Comparison of ENCODE assay signal across 1 cellular context in the genomic region with DNA sequence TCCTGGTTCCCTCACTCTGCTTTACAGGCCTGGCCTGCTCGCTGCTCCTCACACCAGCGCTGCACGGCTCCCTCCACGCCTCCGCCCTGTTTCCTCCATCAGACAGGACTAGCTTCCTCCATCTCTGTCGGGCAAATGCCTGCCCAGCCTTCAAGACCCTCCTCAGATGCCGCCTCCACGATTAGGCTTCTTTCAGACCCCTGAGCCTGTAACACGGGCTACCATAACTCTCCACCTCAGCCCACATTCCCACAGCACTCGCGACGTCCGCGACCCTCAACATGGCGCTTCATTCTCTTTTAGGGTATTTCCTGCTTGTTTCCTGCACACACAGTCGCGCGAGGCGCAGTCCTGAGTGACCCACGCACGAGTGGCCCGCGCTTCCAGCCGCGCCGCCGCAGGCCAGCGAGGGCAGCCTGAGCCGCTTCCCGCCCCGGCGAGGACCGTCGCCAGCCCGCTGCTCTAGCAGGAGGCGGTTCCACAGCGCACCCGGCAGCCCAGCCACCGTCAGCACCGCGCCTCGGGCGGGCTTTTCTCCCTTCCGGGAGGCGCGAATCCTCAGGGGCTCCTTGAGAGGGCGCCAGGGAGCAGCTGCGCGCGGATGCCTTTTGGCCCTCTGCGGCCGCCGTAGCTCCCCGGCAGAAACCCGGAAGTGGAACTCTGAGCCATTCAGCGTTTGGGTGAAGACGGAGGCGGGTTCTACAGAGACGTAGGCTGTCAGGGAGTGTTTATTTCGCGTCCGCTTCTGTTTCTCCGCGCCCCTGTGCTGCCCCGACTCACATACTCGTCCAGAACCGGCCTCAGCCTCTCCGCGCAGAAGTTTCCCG.
TF ChIP-seq lines count a peak whose summit lies in the region.

Gene FRG1, plus strand, starts transcription at position 695 of the 827 bp plus-strand sequence. CDS start 138 bp downstream, outside the sequence.

TF ChIP-seq in K562, 482 proteins besides CTCF, POLR2A, EP300 and RAD21 (continued from another document and continues in another):
- TF ChIP-seq, protein P1, sequence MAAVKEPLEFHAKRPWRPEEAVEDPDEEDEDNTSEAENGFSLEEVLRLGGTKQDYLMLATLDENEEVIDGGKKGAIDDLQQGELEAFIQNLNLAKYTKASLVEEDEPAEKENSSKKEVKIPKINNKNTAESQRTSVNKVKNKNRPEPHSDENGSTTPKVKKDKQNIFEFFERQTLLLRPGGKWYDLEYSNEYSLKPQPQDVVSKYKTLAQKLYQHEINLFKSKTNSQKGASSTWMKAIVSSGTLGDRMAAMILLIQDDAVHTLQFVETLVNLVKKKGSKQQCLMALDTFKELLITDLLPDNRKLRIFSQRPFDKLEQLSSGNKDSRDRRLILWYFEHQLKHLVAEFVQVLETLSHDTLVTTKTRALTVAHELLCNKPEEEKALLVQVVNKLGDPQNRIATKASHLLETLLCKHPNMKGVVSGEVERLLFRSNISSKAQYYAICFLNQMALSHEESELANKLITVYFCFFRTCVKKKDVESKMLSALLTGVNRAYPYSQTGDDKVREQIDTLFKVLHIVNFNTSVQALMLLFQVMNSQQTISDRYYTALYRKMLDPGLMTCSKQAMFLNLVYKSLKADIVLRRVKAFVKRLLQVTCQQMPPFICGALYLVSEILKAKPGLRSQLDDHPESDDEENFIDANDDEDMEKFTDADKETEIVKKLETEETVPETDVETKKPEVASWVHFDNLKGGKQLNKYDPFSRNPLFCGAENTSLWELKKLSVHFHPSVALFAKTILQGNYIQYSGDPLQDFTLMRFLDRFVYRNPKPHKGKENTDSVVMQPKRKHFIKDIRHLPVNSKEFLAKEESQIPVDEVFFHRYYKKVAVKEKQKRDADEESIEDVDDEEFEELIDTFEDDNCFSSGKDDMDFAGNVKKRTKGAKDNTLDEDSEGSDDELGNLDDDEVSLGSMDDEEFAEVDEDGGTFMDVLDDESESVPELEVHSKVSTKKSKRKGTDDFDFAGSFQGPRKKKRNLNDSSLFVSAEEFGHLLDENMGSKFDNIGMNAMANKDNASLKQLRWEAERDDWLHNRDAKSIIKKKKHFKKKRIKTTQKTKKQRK (IDR thresholded peaks at IDR 0.05; ENCODE audit: borderline replicate concordance, low read depth, low read length) = no peak
- TF ChIP-seq TFAP4 (CRISPR knock-in tag; IDR thresholded peaks at IDR 0.05; ENCODE audit: borderline replicate concordance) (peak; percentile 80), CBFA2T3 (IDR thresholded peaks at IDR 0.05) (no peak), CBX8 (IDR thresholded peaks at IDR 0.05; ENCODE audit: borderline replicate concordance, extremely low read depth, low read depth, low read length, poor library complexity, severe bottlenecking) (no peak), RNF2 (IDR thresholded peaks at IDR 0.05) (peak; percentile 81), ZNF707 (CRISPR knock-in tag; conservative IDR thresholded peaks at IDR 0.05) (no peak), EHMT2 (IDR thresholded peaks at IDR 0.05) (no peak), MCM2 (IDR thresholded peaks at IDR 0.05; ENCODE audit: low read depth) (no peak), SNIP1 (IDR thresholded peaks at IDR 0.05; ENCODE audit: low read depth) (no peak), JUND (IDR thresholded peaks at IDR 0.05; ENCODE audit: borderline replicate concordance, low read depth, low read length) (peak; percentile 68), JUND (tag; IDR thresholded peaks at IDR 0.05; ENCODE audit: borderline replicate concordance, low read depth, low read length) (peak; percentile 52; the same call in 1 of the 3 replicates), E2F3 (CRISPR knock-in tag; IDR thresholded peaks at IDR 0.05) (peak; percentile 96), PHTF2 (CRISPR knock-in tag; IDR thresholded peaks at IDR 0.05) (no peak), ZKSCAN8 (CRISPR knock-in tag; IDR thresholded peaks at IDR 0.05) (no peak), DPF2 (IDR thresholded peaks at IDR 0.05) (no peak), THAP7 (CRISPR knock-in tag; IDR thresholded peaks at IDR 0.05) (no peak), NFATC3 (IDR thresholded peaks at IDR 0.05) (no peak), ZNF445 (CRISPR knock-in tag; IDR thresholded peaks at IDR 0.05; ENCODE audit: low read depth) (no peak), CEBPB (tag; IDR thresholded peaks at IDR 0.05) (no peak), L3MBTL2 (IDR thresholded peaks at IDR 0.05) (peak; percentile 98), HIVEP1 (CRISPR knock-in tag; IDR thresholded peaks at IDR 0.05) (no peak), TOE1 (IDR thresholded peaks at IDR 0.05; ENCODE audit: borderline replicate concordance) (peak; percentile 95), TOE1 (CRISPR knock-in tag; IDR thresholded peaks at IDR 0.05; ENCODE audit: borderline replicate concordance, low read depth) (no peak), RBM17 (IDR thresholded peaks at IDR 0.05; ENCODE audit: borderline replicate concordance, low read depth, low read length) (no peak), HNRNPUL1 (IDR thresholded peaks at IDR 0.05; ENCODE audit: low read length) (no peak), TCF7L2 (IDR thresholded peaks at IDR 0.05; ENCODE audit: low read depth, low read length) (no peak), CHCHD3 (CRISPR knock-in tag; IDR thresholded peaks at IDR 0.05) (no peak), MAFF (IDR thresholded peaks at IDR 0.05; ENCODE audit: low read length) (no peak), KDM5B (IDR thresholded peaks at IDR 0.05; ENCODE audit: insufficient replicate concordance, low read depth, low read length) (peak; percentile 66), FOSL1 (tag; conservative IDR thresholded peaks at IDR 0.05) (no peak), KLF10 (CRISPR knock-in tag; IDR thresholded peaks at IDR 0.05) (no peak), ARID1B (IDR thresholded peaks at IDR 0.05) (no peak), ETV1 (tag; conservative IDR thresholded peaks at IDR 0.05; ENCODE audit: low read depth) (peak; percentile 96), MBD2 (IDR thresholded peaks at IDR 0.05; ENCODE audit: borderline replicate concordance, low read depth) (peak; percentile 76), LCOR (CRISPR knock-in tag; IDR thresholded peaks at IDR 0.05) (peak; percentile 96), CAMTA2 (CRISPR knock-in tag; conservative IDR thresholded peaks at IDR 0.05) (no peak), SMARCB1 (IDR thresholded peaks at IDR 0.05; ENCODE audit: insufficient read length, low read depth) (no peak), KLF6 (CRISPR knock-in tag; IDR thresholded peaks at IDR 0.05; ENCODE audit: borderline replicate concordance) (no peak), CBX2 (IDR thresholded peaks at IDR 0.05; ENCODE audit: insufficient read depth, low read length, poor library complexity, severe bottlenecking) (no peak), NCOA6 (IDR thresholded peaks at IDR 0.05) (peak; percentile 79), SMAD4 (CRISPR knock-in tag; conservative IDR thresholded peaks at IDR 0.05) (peak; percentile 63; the same call in 1 of the 2 replicates), CHD7 (IDR thresholded peaks at IDR 0.05; ENCODE audit: low read depth, low read length) (no peak), TBP (optimal IDR thresholded peaks at IDR 0.05; ENCODE audit: low read depth, low read length) (peak; percentile 61)
- TF ChIP-seq, protein P2, sequence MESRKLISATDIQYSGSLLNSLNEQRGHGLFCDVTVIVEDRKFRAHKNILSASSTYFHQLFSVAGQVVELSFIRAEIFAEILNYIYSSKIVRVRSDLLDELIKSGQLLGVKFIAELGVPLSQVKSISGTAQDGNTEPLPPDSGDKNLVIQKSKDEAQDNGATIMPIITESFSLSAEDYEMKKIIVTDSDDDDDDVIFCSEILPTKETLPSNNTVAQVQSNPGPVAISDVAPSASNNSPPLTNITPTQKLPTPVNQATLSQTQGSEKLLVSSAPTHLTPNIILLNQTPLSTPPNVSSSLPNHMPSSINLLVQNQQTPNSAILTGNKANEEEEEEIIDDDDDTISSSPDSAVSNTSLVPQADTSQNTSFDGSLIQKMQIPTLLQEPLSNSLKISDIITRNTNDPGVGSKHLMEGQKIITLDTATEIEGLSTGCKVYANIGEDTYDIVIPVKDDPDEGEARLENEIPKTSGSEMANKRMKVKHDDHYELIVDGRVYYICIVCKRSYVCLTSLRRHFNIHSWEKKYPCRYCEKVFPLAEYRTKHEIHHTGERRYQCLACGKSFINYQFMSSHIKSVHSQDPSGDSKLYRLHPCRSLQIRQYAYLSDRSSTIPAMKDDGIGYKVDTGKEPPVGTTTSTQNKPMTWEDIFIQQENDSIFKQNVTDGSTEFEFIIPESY (CRISPR knock-in tag; IDR thresholded peaks at IDR 0.05) = peak; percentile 100
- TF ChIP-seq, protein P3, sequence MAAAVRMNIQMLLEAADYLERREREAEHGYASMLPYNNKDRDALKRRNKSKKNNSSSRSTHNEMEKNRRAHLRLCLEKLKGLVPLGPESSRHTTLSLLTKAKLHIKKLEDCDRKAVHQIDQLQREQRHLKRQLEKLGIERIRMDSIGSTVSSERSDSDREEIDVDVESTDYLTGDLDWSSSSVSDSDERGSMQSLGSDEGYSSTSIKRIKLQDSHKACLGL (CRISPR knock-in tag; IDR thresholded peaks at IDR 0.05; ENCODE audit: borderline replicate concordance, poor library complexity, severe bottlenecking) = no peak
